24 cellular contexts compared by ENCODE assay signal in genomic region chr2:159214325-159214865, GRCh38.
"Had no signal": no experiment of that assay in that cellular context is flagged by ENCODE, and none has a peak within 500 bp of the region (broad histone marks: within the 10 kb centered on the region; RNA-seq: fewer than 3 reads in every experiment).

No MANE protein-coding gene starts in this region.

- H3K27ac ChIP-seq: dorsolateral prefrontal cortex, ovary, spleen, thyroid gland had no signal

- ATAC-seq: left lobe of liver, sciatic nerve had no signal

- DNase-seq: activated B cell treated with CpG ODN at 0.5 μM for 24 hours; activated CD4-positive, alpha-beta memory T cell treated with anti-CD3 and anti-CD28 coated beads, Interleukin-2, amount 10 ng/mL, durations not matched to agents 7 days and 5 days; activated CD4-positive, alpha-beta T cell treated with anti-CD3 and anti-CD28 coated beads for 4 hours; activated naive CD4-positive, alpha-beta T cell treated with Interleukin-2 at 50 U/mL for 16 hours; activated naive CD8-positive, alpha-beta T cell treated with anti-CD3 and anti-CD28 coated beads, Interleukin-2, amount 10 ng/mL, durations not matched to agents 7 days and 5 days; activated T-cell treated with anti-CD3 and anti-CD28 coated beads, Interleukin-2, amount 50 U/mL, for 24 hours; amygdala; caudate nucleus; dorsolateral prefrontal cortex; foreskin melanocyte; glutamatergic neuron; kidney; mammary epithelial cell; ovary; spleen; stimulated activated CD8-positive, alpha-beta memory T cell treated with anti-CD3 and anti-CD28 coated beads, Interleukin-4, amount 100 ng/mL, for 48 hours; stimulated activated naive CD4-positive, alpha-beta T cell treated with Interleukin-2 at 50 U/mL for 16 hours; T-helper 1 cell; T-helper 9 cell; thyroid gland had no signal

- H3K4me3 ChIP-seq: dorsolateral prefrontal cortex, ovary, spleen, thyroid gland had no signal

- H3K4me3 Mint-ChIP-seq: activated B cell treated with CpG ODN at 0.5 μM for 24 hours; activated CD4-positive, alpha-beta memory T cell treated with anti-CD3 and anti-CD28 coated beads, Interleukin-2, amount 10 ng/mL, durations not matched to agents 7 days and 5 days; activated naive CD8-positive, alpha-beta T cell treated with anti-CD3 and anti-CD28 coated beads, Interleukin-2, amount 10 ng/mL, durations not matched to agents 7 days and 5 days; activated T-cell treated with anti-CD3 and anti-CD28 coated beads, Interleukin-2, amount 50 U/mL, for 24 hours had no signal

- H3K9me3 Mint-ChIP-seq: activated B cell treated with CpG ODN at 0.5 μM for 24 hours; activated CD4-positive, alpha-beta memory T cell treated with anti-CD3 and anti-CD28 coated beads, Interleukin-2, amount 10 ng/mL, durations not matched to agents 7 days and 5 days; activated naive CD8-positive, alpha-beta T cell treated with anti-CD3 and anti-CD28 coated beads, Interleukin-2, amount 10 ng/mL, durations not matched to agents 7 days and 5 days; activated T-cell treated with anti-CD3 and anti-CD28 coated beads, Interleukin-2, amount 50 U/mL, for 24 hours; activated T-helper 2 cell treated with anti-CD3 and anti-CD28 coated beads, Interferon-gamma antibody, Interleukin-2, Interleukin-4, amounts not matched to agents 10 μg/mL and 5 μg/mL and 100 μg/mL, durations not matched to agents 14 hours and 24 hours and 36 hours had no signal

- H3K36me3 Mint-ChIP-seq: activated naive CD8-positive, alpha-beta T cell treated with anti-CD3 and anti-CD28 coated beads, Interleukin-2, amount 10 ng/mL, durations not matched to agents 7 days and 5 days had no signal

- H3K27me3 Mint-ChIP-seq: activated CD4-positive, alpha-beta memory T cell treated with anti-CD3 and anti-CD28 coated beads, Interleukin-2, amount 10 ng/mL, durations not matched to agents 7 days and 5 days; activated naive CD8-positive, alpha-beta T cell treated with anti-CD3 and anti-CD28 coated beads, Interleukin-2, amount 10 ng/mL, durations not matched to agents 7 days and 5 days; activated T-cell treated with anti-CD3 and anti-CD28 coated beads, Interleukin-2, amount 50 U/mL, for 24 hours had no signal

- H3K9me3 ChIP-seq: ovary, thyroid gland had no signal

- H3K36me3 ChIP-seq: ovary had no signal

- FAIRE-seq: kidney, urothelium cell line had no signal

- H3K27ac Mint-ChIP-seq: activated B cell treated with CpG ODN at 0.5 μM for 24 hours; activated CD4-positive, alpha-beta memory T cell treated with anti-CD3 and anti-CD28 coated beads, Interleukin-2, amount 10 ng/mL, durations not matched to agents 7 days and 5 days; activated naive CD8-positive, alpha-beta T cell treated with anti-CD3 and anti-CD28 coated beads, Interleukin-2, amount 10 ng/mL, durations not matched to agents 7 days and 5 days; activated T-cell treated with anti-CD3 and anti-CD28 coated beads, Interleukin-2, amount 50 U/mL, for 24 hours; activated T-helper 2 cell treated with anti-CD3 and anti-CD28 coated beads, Interferon-gamma antibody, Interleukin-2, Interleukin-4, amounts not matched to agents 10 μg/mL and 5 μg/mL and 100 μg/mL, durations not matched to agents 14 hours and 24 hours and 36 hours had no signal

- H3K27me3 ChIP-seq: dorsolateral prefrontal cortex, ovary, spleen, thyroid gland had no signal
